1 cellular context compared by ENCODE assay signal in genomic region chr1:26041978-26042377, GRCh38.
TF ChIP-seq lines count a peak whose summit lies in the region.

No MANE protein-coding gene starts in this region.

TF ChIP-seq in H1, 55 proteins besides CTCF, POLR2A, EP300 and RAD21:
- TF ChIP-seq RNF2 (IDR thresholded peaks at IDR 0.05; ENCODE audit: borderline replicate concordance, low read depth, low read length, missing control alignments, poor library complexity, severe bottlenecking) (no peak), KDM1A (IDR thresholded peaks at IDR 0.05; ENCODE audit: borderline replicate concordance, low read length) (no peak), FOSL1 (IDR thresholded peaks at IDR 0.05; ENCODE audit: insufficient read depth, low read depth, low read length) (no peak), GTF2F1 (IDR thresholded peaks at IDR 0.05; ENCODE audit: borderline replicate concordance, low read depth, low read length) (no peak), BACH1 (IDR thresholded peaks at IDR 0.05; ENCODE audit: low read length) (no peak), JUN (IDR thresholded peaks at IDR 0.05; ENCODE audit: low read depth, low read length) (no peak), HDAC6 (IDR thresholded peaks at IDR 0.05; ENCODE audit: low read depth, low read length) (no peak), MAX (IDR thresholded peaks at IDR 0.05) (no peak), CEBPB (IDR thresholded peaks at IDR 0.05; ENCODE audit: low read depth, low read length) (no peak), POU5F1 (IDR thresholded peaks at IDR 0.05; ENCODE audit: low read depth, low read length) (no peak)
